In genomic region chr2:201656102-201656501, GRCh38 we compare ENCODE assay signal across 1 cellular context.
TF ChIP-seq lines count a peak whose summit lies in the region.

No MANE protein-coding gene starts in this region.

TF ChIP-seq in IMR-90, 13 proteins besides CTCF, POLR2A, EP300 and RAD21:
- TF ChIP-seq FOS (IDR thresholded peaks at IDR 0.05; ENCODE audit: low read depth, low read length) (no peak), CHD1 (IDR thresholded peaks at IDR 0.05; ENCODE audit: low read depth, low read length) (no peak), BHLHE40 (IDR thresholded peaks at IDR 0.05; ENCODE audit: low read depth, low read length) (no peak), SMC3 (IDR thresholded peaks at IDR 0.05; ENCODE audit: low read depth, low read length) (no peak), NFE2L2 (IDR thresholded peaks at IDR 0.05; ENCODE audit: low read depth, low read length) (no peak), MAFK (IDR thresholded peaks at IDR 0.05; ENCODE audit: low read depth, low read length) (no peak), CEBPB (IDR thresholded peaks at IDR 0.05; ENCODE audit: low read depth, low read length) (no peak), MAZ (IDR thresholded peaks at IDR 0.05; ENCODE audit: borderline replicate concordance, low read depth, low read length) (no peak), RFX5 (IDR thresholded peaks at IDR 0.05; ENCODE audit: low read depth, low read length) (no peak), ELK1 (IDR thresholded peaks at IDR 0.05; ENCODE audit: borderline replicate concordance, low read depth, low read length) (no peak), MXI1 (IDR thresholded peaks at IDR 0.05; ENCODE audit: borderline replicate concordance, low read depth, low read length) (no peak), RCOR1 (IDR thresholded peaks at IDR 0.05; ENCODE audit: insufficient replicate concordance, low read length) (no peak)
- TF ChIP-seq, protein P1, sequence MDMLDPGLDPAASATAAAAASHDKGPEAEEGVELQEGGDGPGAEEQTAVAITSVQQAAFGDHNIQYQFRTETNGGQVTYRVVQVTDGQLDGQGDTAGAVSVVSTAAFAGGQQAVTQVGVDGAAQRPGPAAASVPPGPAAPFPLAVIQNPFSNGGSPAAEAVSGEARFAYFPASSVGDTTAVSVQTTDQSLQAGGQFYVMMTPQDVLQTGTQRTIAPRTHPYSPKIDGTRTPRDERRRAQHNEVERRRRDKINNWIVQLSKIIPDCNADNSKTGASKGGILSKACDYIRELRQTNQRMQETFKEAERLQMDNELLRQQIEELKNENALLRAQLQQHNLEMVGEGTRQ (IDR thresholded peaks at IDR 0.05; ENCODE audit: low read depth, low read length), result no peak
